8 cellular contexts compared by ENCODE assay signal in genomic region chr12:115000038-115000437, GRCh38.
DNase-seq lines count a peak whose midpoint lies in the region; ATAC-seq, FAIRE-seq and TF ChIP-seq lines count a peak whose summit lies in the region.

No MANE protein-coding gene starts in this region.

- peaks cover 0 to 12% of the 10 kb centered on the region in 2 experiments; a peak in 2 of 5 replicates for H3K27me3 ChIP-seq in HepG2 (ENCODE audit: control insufficient read depth in 1 of 2, insufficient read depth in 2 of 2, low read length in 2 of 2)
- H3K27me3 ChIP-seq in right lobe of liver = no peaks in the 10 kb centered on the region

- no peak overlapping the region for H2AFZ ChIP-seq in HepG2 (ENCODE audit: low read length)

- intact Hi-C loops in HepG2 (cut with micrococcal nuclease; ENCODE audit: unreplicated experiment) (no loop called here), right lobe of liver (cut with DNase I) (no loop called here)

- no peak overlapping the region for H3K4me2 ChIP-seq in HepG2 (ENCODE audit: low read depth, low read length)

- CTCF ChIA-PET in HepG2 (lab: Yijun Ruan, JAX; ENCODE audit: low intra/inter-chr PET ratio, low total read pairs) = no interaction called here

- in situ Hi-C loops in HepG2 (cut with HindIII; ENCODE audit: extremely low pct_ligation_motif_present, low pct_unique_long_range_greater_than_20kb) = no loop called here

- H3K9me3 ChIP-seq in HepG2 (ENCODE audit: low read length) (peaks cover 10% of the 10 kb centered on the region; the same call in 1 of the 2 replicates), right lobe of liver (no peaks in the 10 kb centered on the region)

- H3K4me1 ChIP-seq in HepG2 (ENCODE audit: insufficient read depth, low read length) = no peaks in the 10 kb centered on the region
- H3K4me1 ChIP-seq in right lobe of liver = peaks cover 0 to 9% (median 0%) of the 10 kb centered on the region in 4 donors

- WGBS in HepG2 (ENCODE audit: low lambda C conversion rate) = 28% methylated on average over 4 of the region's 4 CpGs
- 60% methylated on average over 4 of the region's 4 CpGs for WGBS in right lobe of liver (ENCODE audit: insufficient coverage, low coverage, low lambda C conversion rate, missing lambda C conversion rate)

- TF ChIP-seq EP300 in HepG2 (IDR thresholded peaks at IDR 0.05; ENCODE audit: low read depth in 2 of 2, low read length in 2 of 2) = no peak
- TF ChIP-seq EP300 in HepG2 (CRISPR knock-in tag; IDR thresholded peaks at IDR 0.05; ENCODE audit: borderline replicate concordance) = no peak

- no peak overlapping the region for H3K9ac ChIP-seq in HepG2 (ENCODE audit: insufficient read depth, low read depth, low read length)

- no peak for TF ChIP-seq POLR2A in HepG2 (IDR thresholded peaks at IDR 0.05; ENCODE audit: insufficient read depth in 1 of 2, low read depth in 2 of 2, low read length in 2 of 2)
- TF ChIP-seq POLR2A in right lobe of liver (IDR thresholded peaks at IDR 0.05) = no peak

- no peak overlapping the region for H3K4me3 ChIP-seq in HepG2 (replicated peaks in 1 of 3; ENCODE audit: insufficient read depth in 1 of 3, low read depth in 2 of 3, low read length in 3 of 3)
- no peak overlapping the region for H3K4me3 ChIP-seq in right lobe of liver
- H3K4me3 ChIP-seq in choroid plexus epithelial cell (ENCODE audit: low read depth, low read length) = no peak overlapping the region

- no TSS peak for BruUV-seq in HepG2 (replicated peaks; lab: Mats Ljungman, UMichigan)

- FAIRE-seq in HepG2 (lab: Jason Lieb, UNC) = no peak

- H3K27ac ChIP-seq in HepG2 (ENCODE audit: extremely low read length, insufficient read depth, low read length) = no peak overlapping the region
- H3K27ac ChIP-seq in right lobe of liver = no peak overlapping the region

- TF ChIP-seq CTCF in HepG2 (CRISPR knock-in tag; IDR thresholded peaks at IDR 0.05) (no peak), right lobe of liver (IDR thresholded peaks at IDR 0.05) (no peak), choroid plexus epithelial cell (conservative IDR thresholded peaks at IDR 0.05; ENCODE audit: low read depth, low read length) (no peak)

- no peaks in the 10 kb centered on the region for H3K79me2 ChIP-seq in HepG2 (ENCODE audit: insufficient read depth, low read length)

- no peaks in the 10 kb centered on the region for H4K20me1 ChIP-seq in HepG2 (ENCODE audit: insufficient read depth, low read length)

- TF ChIP-seq RAD21 in HepG2 (CRISPR knock-in tag; IDR thresholded peaks at IDR 0.05) = no peak

- POLR2A ChIA-PET in HepG2 (lab: Yijun Ruan, JAX) = no interaction called here

- ATAC-seq in HepG2 = no peak
- no peak for ATAC-seq in right lobe of liver
- ATAC-seq in HG02759 (IDR thresholded peaks at IDR 0.05; ENCODE audit: unreplicated experiment) = no peak

- no peaks in the 10 kb centered on the region for H3K36me3 ChIP-seq in HepG2 (replicated peaks in 1 of 2; ENCODE audit: control insufficient read depth in 1 of 2, insufficient read depth in 2 of 2, low read length in 2 of 2)
- H3K36me3 ChIP-seq in right lobe of liver = no peaks in the 10 kb centered on the region

- DNase-seq in HepG2 (ENCODE audit: low spot score) (peak; percentile 52), right lobe of liver (no peak), NCI-H2196 treated with DMSO at 0.1 percent for 48 hours (lab: John Stamatoyannopoulos, UW; ENCODE audit: unreplicated experiment) (peak; percentile 5), choroid plexus epithelial cell (ENCODE audit: low read depth) (peak; percentile 57), Ammon's horn (ENCODE audit: low spot score) (no peak), hippocampal formation (lab: John Stamatoyannopoulos, UW) (no peak)
- DNase-seq in activated CD4-positive, alpha-beta T cell treated with anti-CD3 and anti-CD28 coated beads for 4 hours = no peak

TF ChIP-seq in HepG2, 621 proteins besides CTCF, POLR2A, EP300 and RAD21:
- TF ChIP-seq HOXA5 (CRISPR knock-in tag; IDR thresholded peaks at IDR 0.05) (no peak), FOSL2 (CRISPR knock-in tag; IDR thresholded peaks at IDR 0.05) (peak; percentile 48; the same call in 1 of the 2 replicates), SOX13 (IDR thresholded peaks at IDR 0.05) (no peak), SOX13 (CRISPR knock-in tag; conservative IDR thresholded peaks at IDR 0.05 in 1 of 2, IDR thresholded peaks at IDR 0.05 in 1 of 2) (0 out of 4 replicates have a peak, but pooled peaks of 1 of the 2 experiments have one; percentile 15), CBFB (CRISPR knock-in tag; IDR thresholded peaks at IDR 0.05) (no peak)

Comparison
In these comparisons a context has a peak if more than half of its experiments do, and no peak if none do; other contexts are left out.
1. DNase-seq: peak in HepG2 (single experiment), NCI-H2196 treated with DMSO at 0.1 percent for 48 hours (single experiment) and choroid plexus epithelial cell (single experiment); none in right lobe of liver (0 of 3), Ammon's horn (single experiment), activated CD4-positive, alpha-beta T cell treated with anti-CD3 and anti-CD28 coated beads for 4 hours (0 of 2) and hippocampal formation (0 of 2).